Comparison of ENCODE assay signal across 17 cellular contexts in genomic region chr2:15134957-15135356, GRCh38.
DNase-seq lines count a peak whose midpoint lies in the region; FAIRE-seq and TF ChIP-seq lines count a peak whose summit lies in the region.
"Had no signal": no experiment of that assay in that cellular context is flagged by ENCODE, and none has a peak within 500 bp of the region (broad histone marks: within the 10 kb centered on the region; RNA-seq: fewer than 3 reads in every experiment).

No MANE protein-coding gene starts in this region.

- H2BK120ac ChIP-seq in H1 (replicated peaks; ENCODE audit: low read depth, low read length): no peak overlapping the region

- H3K4me3 ChIP-seq in mammary epithelial cell (replicated peaks in 1 of 3; ENCODE audit: insufficient read depth in 1 of 3, low read depth in 2 of 3, low read length in 3 of 3) (no peak overlapping the region), H1 (ENCODE audit: extremely low read depth in 1 of 4, insufficient read depth in 2 of 4, low read depth in 3 of 4, low read length in 4 of 4) (no peak overlapping the region)
- H3K4me3 ChIP-seq: BLaER1 treated with 17β-estradiol and CSF1 and Interleukin-3, amounts not matched to agents 10 nM and 100 nM; HAP-1 had no signal

- H3K4me2 ChIP-seq in mammary epithelial cell (ENCODE audit: insufficient read depth, low read depth, low read length) (no peak overlapping the region), H1 (ENCODE audit: insufficient read depth in 1 of 2, low read depth in 2 of 2, low read length in 2 of 2) (no peak overlapping the region)

- no TSS peak for BruUV-seq in MCF 10A (replicated peaks; lab: Mats Ljungman, UMichigan)
- BruUV-seq in mammary epithelial cell (replicated peaks; lab: Mats Ljungman, UMichigan): no TSS peak

- POLR2A ChIA-PET in MCF 10A (lab: Yijun Ruan, JAX) (no interaction called here), H1 (lab: Charles Lee; ENCODE audit: partially characterized antibody) (no interaction called here)

- CTCF ChIA-PET in MCF 10A (lab: Yijun Ruan, JAX) (interaction anchor here (0.7 to 0.9 kb wide), 2 partner anchors 442 to 801 kb away, joined by 3 read pairs; no protein-coding TSS in a partner anchor), mammary epithelial cell (lab: Charles Lee; ENCODE audit: low non-redundant PET) (no interaction called here), H1 (lab: Charles Lee; ENCODE audit: partially characterized antibody) (interaction anchor here (1.3 to 1.8 kb wide), 7 partner anchors 10 to 125 kb away, joined by 3 to 6 read pairs (median 3); no protein-coding TSS in a partner anchor)

- no peak overlapping the region for H3K18ac ChIP-seq in H1 (ENCODE audit: extremely low read depth, low read length)

- H3K4me1 Mint-ChIP-seq in MCF 10A (ENCODE audit: insufficient read depth, unreplicated experiment): no peaks in the 10 kb centered on the region
- H3K4me1 Mint-ChIP-seq: B cell had no signal

- H3K9me3 Mint-ChIP-seq in MCF 10A (ENCODE audit: unreplicated experiment): no peaks in the 10 kb centered on the region

- no peak overlapping the region for H3K9ac ChIP-seq in mammary epithelial cell (ENCODE audit: insufficient read depth, low read length)
- no peak overlapping the region for H3K9ac ChIP-seq in H1 (replicated peaks in 1 of 4; ENCODE audit: extremely low read depth in 1 of 4, low read depth in 3 of 4, low read length in 3 of 4)
- H3K9ac ChIP-seq: BLaER1 treated with 17β-estradiol and CSF1 and Interleukin-3, amounts not matched to agents 10 nM and 100 nM had no signal

- H2BK15ac ChIP-seq in H1 (ENCODE audit: low read length): no peak overlapping the region

- H2BK12ac ChIP-seq in H1 (ENCODE audit: low read depth, low read length): no peak overlapping the region

- H3K14ac ChIP-seq in H1 (ENCODE audit: insufficient read length): no peak overlapping the region

- no peaks in the 10 kb centered on the region for H3K23me2 ChIP-seq in H1 (ENCODE audit: low read depth, low read length)

- no peak overlapping the region for H2AK5ac ChIP-seq in H1 (ENCODE audit: low read depth, low read length)

- peak overlapping the region; percentile 28; the same call in 1 of the 2 replicates for H4K8ac ChIP-seq in H1 (ENCODE audit: extremely low read depth, insufficient read depth, low read length)

- H4K5ac ChIP-seq in H1 (ENCODE audit: insufficient read length, low read depth, low read length): no peak overlapping the region

- H3K27me3 ChIP-seq in mammary epithelial cell (ENCODE audit: insufficient read depth, low read length): no peaks in the 10 kb centered on the region
- no peaks in the 10 kb centered on the region for H3K27me3 ChIP-seq in H1 (replicated peaks in 1 of 4; ENCODE audit: control insufficient read depth in 3 of 4, extremely low read depth in 1 of 4, insufficient read depth in 3 of 4, low read length in 3 of 4)
- H3K27me3 ChIP-seq: BLaER1 treated with 17β-estradiol and CSF1 and Interleukin-3, amounts not matched to agents 10 nM and 100 nM had no signal

- no peaks in the 10 kb centered on the region for H4K20me1 ChIP-seq in mammary epithelial cell (ENCODE audit: insufficient read depth, low read length)
- H4K20me1 ChIP-seq in H1 (replicated peaks in 1 of 2; ENCODE audit: control insufficient read depth in 1 of 2, insufficient read depth in 2 of 2, low read length in 2 of 2): no peaks in the 10 kb centered on the region
- H4K20me1 ChIP-seq: BLaER1 treated with 17β-estradiol and CSF1 and Interleukin-3, amounts not matched to agents 10 nM and 100 nM had no signal

- TF ChIP-seq EP300 in H1 (IDR thresholded peaks at IDR 0.05; ENCODE audit: borderline replicate concordance in 1 of 2, low read depth in 2 of 2, low read length in 2 of 2): no peak

- TF ChIP-seq CTCF in MCF 10A (IDR thresholded peaks at IDR 0.05; ENCODE audit: unreplicated experiment) (no peak), mammary epithelial cell (conservative IDR thresholded peaks at IDR 0.05 in 1 of 2, IDR thresholded peaks at IDR 0.05 in 1 of 2; ENCODE audit: extremely low read depth in 1 of 2, insufficient read depth in 1 of 2, low read depth in 1 of 2, low read length in 2 of 2) (no peak), H1 (IDR thresholded peaks at IDR 0.05; ENCODE audit: control extremely low read depth in 1 of 3, insufficient read depth in 1 of 3, low read depth in 1 of 3, low read length in 3 of 3) (no peak)

- H3K79me1 ChIP-seq in H1 (ENCODE audit: low read depth, low read length): no peaks in the 10 kb centered on the region

- WGBS in mammary epithelial cell (ENCODE audit: low coverage, missing lambda C conversion rate): 71% methylated on average over 3 of the region's 3 CpGs
- WGBS in H1 (ENCODE audit: extremely low coverage in 1 of 2, insufficient coverage in 1 of 2, insufficient read length in 1 of 2, insufficient replicate concordance in 2 of 2, low coverage in 1 of 2, low lambda C conversion rate in 2 of 2, missing lambda C conversion rate in 1 of 2), 2 experiments: 94% methylated on average over 3 of the region's 3 CpGs; no CpG with 5 or more reads in 1 of the 2 experiments

- H3K36me3 ChIP-seq in mammary epithelial cell (ENCODE audit: insufficient read depth, low read length): no peaks in the 10 kb centered on the region
- H3K36me3 ChIP-seq in H1 (ENCODE audit: control insufficient read depth in 2 of 4, insufficient read depth in 4 of 4, low read length in 3 of 4): no peaks in the 10 kb centered on the region
- H3K36me3 ChIP-seq: BLaER1 treated with 17β-estradiol and CSF1 and Interleukin-3, amounts not matched to agents 10 nM and 100 nM; HAP-1 had no signal

- no peak overlapping the region for H4K91ac ChIP-seq in H1 (replicated peaks; ENCODE audit: insufficient read length, low read length)

- no peaks in the 10 kb centered on the region for H3K4me1 ChIP-seq in mammary epithelial cell (ENCODE audit: insufficient read depth, low read length)
- no peaks in the 10 kb centered on the region for H3K4me1 ChIP-seq in H1 (replicated peaks in 1 of 4; ENCODE audit: control insufficient read depth in 3 of 4, insufficient read depth in 4 of 4, low read length in 3 of 4)
- H3K4me1 ChIP-seq: HAP-1 had no signal

- H3K27ac ChIP-seq in mammary epithelial cell (ENCODE audit: insufficient read depth, low read depth, low read length) (no peak overlapping the region), H1 (ENCODE audit: low read depth, low read length) (no peak overlapping the region)

- intact Hi-C loops in MCF 10A (cut with micrococcal nuclease) (no loop called here), mammary epithelial cell (cut with micrococcal nuclease) (no loop called here)

- in situ Hi-C loops in mammary epithelial cell (cut with MboI; ENCODE audit: low sequenced_read_pairs in 2 of 2): no loop called here

- no peak overlapping the region for H2BK20ac ChIP-seq in H1 (ENCODE audit: low read length)

- H3K27ac Mint-ChIP-seq in MCF 10A (ENCODE audit: low read depth, unreplicated experiment): no peak overlapping the region
- H3K27ac Mint-ChIP-seq: B cell; CD8-positive, alpha-beta T cell had no signal

- no peak overlapping the region for H2BK5ac ChIP-seq in H1 (ENCODE audit: low read depth, low read length)

- no peak for FAIRE-seq in H1 (lab: Jason Lieb, UNC)
- FAIRE-seq: G401.6, GM12891, GM19239 had no signal

- no peak overlapping the region for H3K4me3 Mint-ChIP-seq in MCF 10A (ENCODE audit: unreplicated experiment)
- H3K4me3 Mint-ChIP-seq: B cell; CD8-positive, alpha-beta T cell had no signal

- H2AFZ ChIP-seq in mammary epithelial cell (ENCODE audit: low read depth, low read length) (no peak overlapping the region), H1 (ENCODE audit: low read length) (no peak overlapping the region)

- H3K79me2 ChIP-seq in mammary epithelial cell (ENCODE audit: insufficient read depth, low read length): no peaks in the 10 kb centered on the region
- H3K79me2 ChIP-seq in H1 (ENCODE audit: control insufficient read depth in 1 of 2, insufficient read depth in 2 of 2, low read length in 2 of 2): no peaks in the 10 kb centered on the region

- no peak overlapping the region for H3K23ac ChIP-seq in H1 (ENCODE audit: insufficient read length)

- H3K56ac ChIP-seq in H1 (replicated peaks; ENCODE audit: insufficient read length, low read depth, low read length): no peak overlapping the region

- H3K27me3 Mint-ChIP-seq in MCF 10A (ENCODE audit: insufficient read depth, unreplicated experiment): no peaks in the 10 kb centered on the region

- TF ChIP-seq POLR2A in H1 (IDR thresholded peaks at IDR 0.05; ENCODE audit: control extremely low read depth in 1 of 2, low read depth in 2 of 2, low read length in 2 of 2): no peak

- no peaks in the 10 kb centered on the region for H3K9me3 ChIP-seq in mammary epithelial cell (replicated peaks; ENCODE audit: insufficient read depth, low read length)
- peaks cover 0 to 3% of the 10 kb centered on the region in 2 experiments; a peak in 1 of 4 replicates for H3K9me3 ChIP-seq in H1 (ENCODE audit: insufficient read depth in 2 of 2, low read depth in 1 of 2, low read length in 1 of 2)
- H3K9me3 ChIP-seq: HAP-1 had no signal

- no peak for TF ChIP-seq RAD21 in H1 (IDR thresholded peaks at IDR 0.05 in 1 of 2, conservative IDR thresholded peaks at IDR 0.05 in 1 of 2; ENCODE audit: low read depth in 2 of 2, low read length in 2 of 2)

- no peak overlapping the region for H3K4ac ChIP-seq in H1 (replicated peaks; ENCODE audit: insufficient read length, low read depth, low read length)

- DNase-seq in MCF 10A (ENCODE audit: unreplicated experiment): peak; percentile 9
- no peak for DNase-seq in mammary epithelial cell
- DNase-seq in NCI-H226: peak; percentile 4
- DNase-seq in H1 (ENCODE audit: low read depth in 1 of 2, low spot score in 2 of 2): no peak
- DNase-seq in activated CD4-positive, alpha-beta T cell treated with anti-CD3 and anti-CD28 coated beads, Interleukin-2, amount 50 U/mL, for 4 hours: no peak
- no peak for DNase-seq in activated T-cell treated with anti-CD3 and anti-CD28 coated beads, Interleukin-2, amount 50 U/mL, for 48 hours
- no peak for DNase-seq in NCI-H1092 treated with DMSO at 0.1 percent for 48 hours (lab: John Stamatoyannopoulos, UW)
- DNase-seq: 8988T; Calu3; CD8-positive, alpha-beta T cell; DMS53 had no signal

- dilution Hi-C loops in mammary epithelial cell (cut with HindIII; ENCODE audit: low sequenced_read_pairs): no loop called here

- no peaks in the 10 kb centered on the region for H3K36me3 Mint-ChIP-seq in MCF 10A (ENCODE audit: insufficient read depth, unreplicated experiment)

TF ChIP-seq in H1, 55 proteins besides CTCF, POLR2A, EP300 and RAD21:
- TF ChIP-seq KDM1A (IDR thresholded peaks at IDR 0.05; ENCODE audit: borderline replicate concordance, low read length): no peak
- TF ChIP-seq FOSL1 (IDR thresholded peaks at IDR 0.05; ENCODE audit: insufficient read depth, low read depth, low read length): no peak
- TF ChIP-seq CEBPB (IDR thresholded peaks at IDR 0.05; ENCODE audit: low read depth, low read length): peak; percentile 72; the same call in 1 of the 2 replicates
- no peak for TF ChIP-seq SUZ12 (IDR thresholded peaks at IDR 0.05; ENCODE audit: low read length)
- no peak for TF ChIP-seq YY1 (IDR thresholded peaks at IDR 0.05; ENCODE audit: low read depth, low read length)
- no peak for TF ChIP-seq SP1 (IDR thresholded peaks at IDR 0.05; ENCODE audit: low read depth, low read length)
- no peak for TF ChIP-seq KDM4A (IDR thresholded peaks at IDR 0.05; ENCODE audit: low read depth, low read length, severe bottlenecking)
- no peak for TF ChIP-seq CBX8 (IDR thresholded peaks at IDR 0.05; ENCODE audit: borderline replicate concordance, low read depth, low read length)

Comparison
In these comparisons a context has a peak if more than half of its experiments do, and no peak if none do; other contexts are left out.
1. DNase-seq: peak in MCF 10A (single experiment) and NCI-H226 (single experiment); none in mammary epithelial cell (single experiment), H1 (0 of 2), activated CD4-positive, alpha-beta T cell treated with anti-CD3 and anti-CD28 coated beads, Interleukin-2, amount 50 U/mL, for 4 hours (0 of 2), activated T-cell treated with anti-CD3 and anti-CD28 coated beads, Interleukin-2, amount 50 U/mL, for 48 hours (0 of 2) and NCI-H1092 treated with DMSO at 0.1 percent for 48 hours (single experiment).